In the genomic region with DNA sequence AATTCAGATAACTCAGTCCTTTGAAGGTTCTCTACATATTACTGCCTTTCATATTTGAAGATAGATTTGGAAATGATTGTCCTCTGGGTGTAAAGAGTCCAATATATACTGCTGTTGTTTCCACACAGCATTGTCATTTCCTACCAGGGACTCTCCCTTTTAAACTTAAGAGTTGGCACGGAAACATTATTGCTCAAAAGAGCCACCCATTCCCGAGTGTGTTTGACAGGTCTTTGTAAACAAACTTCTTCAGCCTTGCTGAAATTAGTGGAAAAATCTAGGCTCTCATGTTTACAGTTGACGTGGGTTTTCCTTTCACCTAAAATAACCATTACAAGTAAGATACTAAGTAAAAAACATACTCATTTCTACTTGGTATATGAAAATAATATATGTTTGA, we compare ENCODE assay signal across 20 cellular contexts.
DNase-seq lines count a peak whose midpoint lies in the region; ATAC-seq, FAIRE-seq and TF ChIP-seq lines count a peak whose summit lies in the region.
"Had no signal": no experiment of that assay in that cellular context is flagged by ENCODE, and none has a peak within 500 bp of the region (broad histone marks: within the 10 kb centered on the region; RNA-seq: fewer than 3 reads in every experiment).

No MANE protein-coding gene starts in this region.

- H3K27me3 ChIP-seq in left ventricle myocardium inferior (ENCODE audit: low read depth) (no peaks in the 10 kb centered on the region), esophagus squamous epithelium (no peaks in the 10 kb centered on the region)
- H3K27me3 ChIP-seq: uterus had no signal

- FAIRE-seq in urothelium cell line (lab: Jason Lieb, UNC): no peak
- FAIRE-seq: GM12892 had no signal

- ATAC-seq in Right ventricle myocardium inferior: no peak
- ATAC-seq: activated CD8-positive, alpha-beta T cell treated with anti-CD3 and anti-CD28 coated beads, Interleukin-2, amount 10 ng/mL, durations not matched to agents 7 days and 5 days; activated T-cell treated with anti-CD3 and anti-CD28 coated beads, Interleukin-2, amount 50 U/mL, for 72 hours had no signal

- H3K4me3 Mint-ChIP-seq in nephron progenitor cell: no peak overlapping the region
- H3K4me3 Mint-ChIP-seq: activated CD8-positive, alpha-beta T cell treated with anti-CD3 and anti-CD28 coated beads, Interleukin-2, amount 10 ng/mL, durations not matched to agents 7 days and 5 days; activated naive CD8-positive, alpha-beta T cell treated with anti-CD3 and anti-CD28 coated beads, Interleukin-2, amount 10 ng/mL, durations not matched to agents 7 days and 5 days; activated T-cell treated with anti-CD3 and anti-CD28 coated beads, Interleukin-2, amount 50 U/mL, for 72 hours; central memory CD8-positive, alpha-beta T cell; endodermal cell had no signal

- intact Hi-C loops in left ventricle myocardium inferior (cut with micrococcal nuclease): no loop called here
- intact Hi-C loops in Right ventricle myocardium inferior (cut with DNase I): loop anchor here (5.0 kb wide), 3 partner anchors 64 to 231 kb away; partner anchors contain the start of gene LIMCH1
- intact Hi-C loops in esophagus squamous epithelium (cut with DNase I): no loop called here
- intact Hi-C loops in posterior vena cava (cut with DNase I): no loop called here

- H3K27ac ChIP-seq in left ventricle myocardium inferior (replicated peaks) (peak overlapping the region; percentile 82), esophagus squamous epithelium (peak overlapping the region in 3 of 4 donors; percentile 48 to 60 (median 53))

- H3K4me1 ChIP-seq in left ventricle myocardium inferior: peaks cover 76% of the 10 kb centered on the region
- H3K4me1 ChIP-seq in esophagus squamous epithelium: peaks cover 0 to 36% (median 3%) of the 10 kb centered on the region in 3 donors
- H3K4me1 ChIP-seq: uterus had no signal

- H3K27ac Mint-ChIP-seq in nephron progenitor cell: peak overlapping the region; percentile 99
- H3K27ac Mint-ChIP-seq: activated CD8-positive, alpha-beta T cell treated with anti-CD3 and anti-CD28 coated beads, Interleukin-2, amount 10 ng/mL, durations not matched to agents 7 days and 5 days; activated naive CD8-positive, alpha-beta T cell treated with anti-CD3 and anti-CD28 coated beads, Interleukin-2, amount 10 ng/mL, durations not matched to agents 7 days and 5 days; activated T-cell treated with anti-CD3 and anti-CD28 coated beads, Interleukin-2, amount 50 U/mL, for 72 hours; endodermal cell had no signal

- peaks cover 5% of the 10 kb centered on the region for H3K9me3 ChIP-seq in left ventricle myocardium inferior (replicated peaks)
- no peaks in the 10 kb centered on the region for H3K9me3 ChIP-seq in esophagus squamous epithelium
- H3K9me3 ChIP-seq: uterus had no signal

- no peak for TF ChIP-seq POLR2A in esophagus squamous epithelium (IDR thresholded peaks at IDR 0.05)

- DNase-seq in left ventricle myocardium inferior (no peak), Right ventricle myocardium inferior (ENCODE audit: missing footprints) (no peak), esophagus squamous epithelium (lab: John Stamatoyannopoulos, UW) (no peak), nephron progenitor cell (no peak), foreskin melanocyte (no peak), urothelium cell line (ENCODE audit: low spot score) (no peak), posterior vena cava (ENCODE audit: low spot score) (no peak)
- DNase-seq in stimulated activated CD4-positive, alpha-beta T cell treated with anti-CD3 and anti-CD28 coated beads, Interleukin-1b, Interleukin-23, amount 100 ng/mL, for 48 hours: no peak
- DNase-seq: activated CD8-positive, alpha-beta T cell treated with anti-CD3 and anti-CD28 coated beads, Interleukin-2, amount 10 ng/mL, durations not matched to agents 7 days and 5 days; activated naive CD8-positive, alpha-beta T cell treated with anti-CD3 and anti-CD28 coated beads, Interleukin-2, amount 10 ng/mL, durations not matched to agents 7 days and 5 days; activated T-cell treated with anti-CD3 and anti-CD28 coated beads, Interleukin-2, amount 50 U/mL, for 72 hours; endodermal cell; GDM1; NCI-H1092; NCI-H2171; occipital lobe; uterus had no signal

- H3K4me1 Mint-ChIP-seq in nephron progenitor cell: peaks cover 67% of the 10 kb centered on the region
- H3K4me1 Mint-ChIP-seq: activated naive CD8-positive, alpha-beta T cell treated with anti-CD3 and anti-CD28 coated beads, Interleukin-2, amount 10 ng/mL, durations not matched to agents 7 days and 5 days; central memory CD8-positive, alpha-beta T cell had no signal

- no peaks in the 10 kb centered on the region for H3K36me3 ChIP-seq in left ventricle myocardium inferior
- H3K36me3 ChIP-seq in esophagus squamous epithelium: no peaks in the 10 kb centered on the region
- H3K36me3 ChIP-seq: uterus had no signal

- peaks cover 11% of the 10 kb centered on the region for H3K9me3 Mint-ChIP-seq in nephron progenitor cell
- H3K9me3 Mint-ChIP-seq: activated naive CD8-positive, alpha-beta T cell treated with anti-CD3 and anti-CD28 coated beads, Interleukin-2, amount 10 ng/mL, durations not matched to agents 7 days and 5 days had no signal

- 25 to 32% methylated on average over 3 of the region's 3 CpGs for WGBS in esophagus squamous epithelium, 2 donors

- H3K27me3 Mint-ChIP-seq in nephron progenitor cell (ENCODE audit: low read depth, poor library complexity): no peaks in the 10 kb centered on the region
- H3K27me3 Mint-ChIP-seq: activated naive CD8-positive, alpha-beta T cell treated with anti-CD3 and anti-CD28 coated beads, Interleukin-2, amount 10 ng/mL, durations not matched to agents 7 days and 5 days; central memory CD8-positive, alpha-beta T cell had no signal

- H3K4me3 ChIP-seq in left ventricle myocardium inferior (no peak overlapping the region), esophagus squamous epithelium (no peak overlapping the region)
- H3K4me3 ChIP-seq: smooth muscle cell, uterus had no signal

- H3K36me3 Mint-ChIP-seq in nephron progenitor cell (ENCODE audit: low read depth): peaks cover 15% of the 10 kb centered on the region
- H3K36me3 Mint-ChIP-seq: activated naive CD8-positive, alpha-beta T cell treated with anti-CD3 and anti-CD28 coated beads, Interleukin-2, amount 10 ng/mL, durations not matched to agents 7 days and 5 days had no signal

- TF ChIP-seq CTCF in left ventricle myocardium inferior (IDR thresholded peaks at IDR 0.05; ENCODE audit: borderline replicate concordance) (no peak), esophagus squamous epithelium (IDR thresholded peaks at IDR 0.05) (no peak), nephron progenitor cell (IDR thresholded peaks at IDR 0.05) (no peak)
